22 cellular contexts compared by ENCODE assay signal in genomic region chr3:50972029-50972428, GRCh38.
A peak's percentile ranks its signal among the peaks of the same experiment; 100 is the strongest.
DNase-seq lines count a peak whose midpoint lies in the region; ATAC-seq and TF ChIP-seq lines count a peak whose summit lies in the region.
"Had no signal": no experiment of that assay in that cellular context is flagged by ENCODE, and none has a peak within 500 bp of the region (broad histone marks: within the 10 kb centered on the region; RNA-seq: fewer than 3 reads in every experiment).

No MANE protein-coding gene starts in this region.

- peak; percentile 5 for DNase-seq in AG20443 (ENCODE audit: low spot score)
- DNase-seq in HCT116 (ENCODE audit: low read depth, low spot score), result no peak
- DNase-seq in effector memory CD8-positive, alpha-beta T cell, result no peak
- no peak for DNase-seq in neuronal stem cell (ENCODE audit: low spot score)
- no peak for DNase-seq in HFFc6
- no peak for DNase-seq in NCI-H510A treated with DMSO at 0.1 percent for 48 hours (lab: John Stamatoyannopoulos, UW)
- DNase-seq in foreskin fibroblast, result no peak
- DNase-seq: activated CD4-positive, CD25-positive, alpha-beta regulatory T cell treated with anti-CD3 and anti-CD28 coated beads, Interleukin-2, amount 50 U/mL, for 72 hours; activated CD8-positive, alpha-beta memory T cell treated with anti-CD3 and anti-CD28 coated beads, Interleukin-2, amount 50 U/mL, for 48 hours; NCI-H2171; uterus had no signal

- POLR2A ChIA-PET in HCT116 (lab: Charles Lee), result no interaction called here

- H3K27ac Mint-ChIP-seq in effector memory CD8-positive, alpha-beta T cell, result peak overlapping the region in 1 of 2 donors; percentile 10
- no peak overlapping the region for H3K27ac Mint-ChIP-seq in HFFc6
- H3K27ac Mint-ChIP-seq: activated CD4-positive, alpha-beta memory T cell treated with anti-CD3 and anti-CD28 coated beads for 36 hours; activated naive CD4-positive, alpha-beta T cell treated with anti-CD3 and anti-CD28 coated beads, Interleukin-2, amount 10 ng/mL, durations not matched to agents 7 days and 5 days; activated T-helper 17 cell treated with anti-CD3 and anti-CD28 coated beads, Interleukin-2, amount 50 U/mL, for 72 hours; B cell had no signal

- intact Hi-C loops in HCT116 (cut with micrococcal nuclease), result loop anchor here (5.0 kb wide), 1 partner anchor 415 kb away; the partner anchor contains the start of gene MANF

- H3K27ac ChIP-seq in HCT116 (ENCODE audit: low read depth, low read length) (no peak overlapping the region), neuronal stem cell (replicated peaks; ENCODE audit: low read length) (no peak overlapping the region)
- H3K27ac ChIP-seq: colonic mucosa, hepatocyte, pancreas, uterus had no signal

- CTCF ChIA-PET in HCT116 (lab: Charles Lee), result interaction anchor here (0.7 to 2.1 kb wide), 8 partner anchors 8 to 515 kb away, joined by 3 to 13 read pairs (median 4); no protein-coding TSS in a partner anchor

- H3K9me3 Mint-ChIP-seq in effector memory CD8-positive, alpha-beta T cell, result no peaks in the 10 kb centered on the region
- no peaks in the 10 kb centered on the region for H3K9me3 Mint-ChIP-seq in HFFc6
- H3K9me3 Mint-ChIP-seq: activated T-helper 17 cell treated with anti-CD3 and anti-CD28 coated beads, Interleukin-2, amount 50 U/mL, for 72 hours; CD8-positive, alpha-beta T cell had no signal

- no peak overlapping the region for H2BK5ac ChIP-seq in neuronal stem cell (ENCODE audit: low read length)

- no peaks in the 10 kb centered on the region for H3K79me1 ChIP-seq in neuronal stem cell (ENCODE audit: low read depth, low read length)

- WGBS in neuronal stem cell (ENCODE audit: extremely low coverage in 2 of 2, insufficient read length in 2 of 2, insufficient replicate concordance in 1 of 2), 2 donors, result no CpG with 5 or more reads among the region's 2 CpGs

- H3K9ac ChIP-seq in HCT116 (ENCODE audit: low read length) (no peak overlapping the region), neuronal stem cell (ENCODE audit: low read depth, low read length, poor library complexity) (no peak overlapping the region)

- no peaks in the 10 kb centered on the region for H3K27me3 Mint-ChIP-seq in effector memory CD8-positive, alpha-beta T cell
- peaks cover 1% of the 10 kb centered on the region; the same call in 1 of the 2 replicates for H3K27me3 Mint-ChIP-seq in HFFc6 (ENCODE audit: insufficient read depth)
- H3K27me3 Mint-ChIP-seq: activated CD4-positive, alpha-beta memory T cell treated with anti-CD3 and anti-CD28 coated beads for 36 hours; activated T-helper 17 cell treated with anti-CD3 and anti-CD28 coated beads, Interleukin-2, amount 50 U/mL, for 72 hours had no signal

- H3K4me1 ChIP-seq in HCT116 (ENCODE audit: control insufficient read depth in 1 of 2, insufficient read depth in 2 of 2, low read length in 2 of 2) (peaks cover 0 to 3% of the 10 kb centered on the region in 2 experiments; a peak in 1 of 4 replicates), neuronal stem cell (ENCODE audit: control insufficient read depth in 2 of 2, insufficient read depth in 1 of 2, low read depth in 1 of 2, low read length in 2 of 2) (no peaks in the 10 kb centered on the region)
- H3K4me1 ChIP-seq: colonic mucosa, HAP-1, pancreas, uterus had no signal

- peak overlapping the region; percentile 40 to 46 for H3K4me3 Mint-ChIP-seq in effector memory CD8-positive, alpha-beta T cell
- H3K4me3 Mint-ChIP-seq in HFFc6, result no peak overlapping the region
- H3K4me3 Mint-ChIP-seq: activated CD4-positive, alpha-beta memory T cell treated with anti-CD3 and anti-CD28 coated beads for 36 hours; activated naive CD4-positive, alpha-beta T cell treated with anti-CD3 and anti-CD28 coated beads, Interleukin-2, amount 10 ng/mL, durations not matched to agents 7 days and 5 days; activated T-helper 17 cell treated with anti-CD3 and anti-CD28 coated beads, Interleukin-2, amount 50 U/mL, for 72 hours; B cell; CD8-positive, alpha-beta T cell; neural crest cell had no signal

- no peaks in the 10 kb centered on the region for H3K36me3 ChIP-seq in HCT116 (ENCODE audit: control insufficient read depth in 1 of 2, insufficient read depth in 2 of 2, low read length in 2 of 2)
- H3K36me3 ChIP-seq in neuronal stem cell (replicated peaks in 1 of 2; ENCODE audit: control insufficient read depth in 2 of 2, insufficient read depth in 2 of 2, low read length in 2 of 2), result no peaks in the 10 kb centered on the region
- H3K36me3 ChIP-seq: colonic mucosa, HAP-1, pancreas, uterus had no signal

- H3K27me3 ChIP-seq in HCT116 (ENCODE audit: insufficient read depth, low read length) (no peaks in the 10 kb centered on the region), neuronal stem cell (ENCODE audit: control insufficient read depth in 3 of 3, insufficient read depth in 3 of 3, low read depth in 1 of 3, low read length in 3 of 3) (no peaks in the 10 kb centered on the region)
- H3K27me3 ChIP-seq: colonic mucosa, hepatocyte, pancreas, uterus had no signal

- peak overlapping the region; percentile 2 for H2BK15ac ChIP-seq in neuronal stem cell (ENCODE audit: low read length)

- H3K4me1 Mint-ChIP-seq in effector memory CD8-positive, alpha-beta T cell (ENCODE audit: low read depth in 2 of 2), result peaks cover 11 to 12% of the 10 kb centered on the region in 2 donors
- no peaks in the 10 kb centered on the region for H3K4me1 Mint-ChIP-seq in HFFc6 (ENCODE audit: low read depth)
- H3K4me1 Mint-ChIP-seq: activated T-helper 17 cell treated with anti-CD3 and anti-CD28 coated beads, Interleukin-2, amount 50 U/mL, for 72 hours; B cell had no signal

- ATAC-seq in HCT116, result peak; percentile 26; the same call in 1 of the 2 replicates
- peak; percentile 24 for ATAC-seq in effector memory CD8-positive, alpha-beta T cell (replicated peaks)
- no peak for ATAC-seq in GM18519 (IDR thresholded peaks at IDR 0.05; ENCODE audit: low FRiP score, unreplicated experiment)

- no peak overlapping the region for H3K4me3 ChIP-seq in HCT116 (replicated peaks in 1 of 2; ENCODE audit: low read depth in 1 of 2, low read length in 2 of 2)
- H3K4me3 ChIP-seq in neuronal stem cell (ENCODE audit: low read length in 2 of 2), result peak overlapping the region in 1 of 2 donors; percentile 7
- no peak overlapping the region for H3K4me3 ChIP-seq in foreskin fibroblast (ENCODE audit: low read depth in 1 of 2, low read length in 2 of 2)
- H3K4me3 ChIP-seq: colonic mucosa, HAP-1, hepatocyte, pancreas, uterus had no signal

- H3K14ac ChIP-seq in neuronal stem cell (ENCODE audit: low read length), result no peak overlapping the region

- H3K36me3 Mint-ChIP-seq in effector memory CD8-positive, alpha-beta T cell (ENCODE audit: insufficient read depth), result no peaks in the 10 kb centered on the region
- H3K36me3 Mint-ChIP-seq in HFFc6 (ENCODE audit: low read depth), result no peaks in the 10 kb centered on the region
- H3K36me3 Mint-ChIP-seq: activated naive CD4-positive, alpha-beta T cell treated with anti-CD3 and anti-CD28 coated beads, Interleukin-2, amount 10 ng/mL, durations not matched to agents 7 days and 5 days; CD8-positive, alpha-beta T cell had no signal

- H4K91ac ChIP-seq in neuronal stem cell (ENCODE audit: low read depth, low read length, poor library complexity), result no peak overlapping the region

- no peak overlapping the region for H3K23ac ChIP-seq in neuronal stem cell (ENCODE audit: low read depth, low read length, poor library complexity)

- H3K9me2 ChIP-seq in HCT116 (ENCODE audit: insufficient read depth), result no peaks in the 10 kb centered on the region

- H3K9me3 ChIP-seq in HCT116 (ENCODE audit: control insufficient read depth in 1 of 2, insufficient read depth in 1 of 2, low read depth in 1 of 2, low read length in 2 of 2) (no peaks in the 10 kb centered on the region), neuronal stem cell (replicated peaks in 1 of 2; ENCODE audit: control insufficient read depth in 2 of 2, insufficient read depth in 1 of 2, low read depth in 1 of 2, low read length in 2 of 2) (peaks cover 0 to 5% of the 10 kb centered on the region in 2 donors)
- H3K9me3 ChIP-seq: colonic mucosa, HAP-1, pancreas had no signal

- BruUV-seq in HCT116 (replicated peaks; lab: Mats Ljungman, UMichigan), result no TSS peak

- H2AFZ ChIP-seq in HCT116 (ENCODE audit: low read depth, low read length, poor library complexity, severe bottlenecking), result no peak overlapping the region
- no peak overlapping the region for H2AFZ ChIP-seq in neuronal stem cell (ENCODE audit: low read length)
- H2AFZ ChIP-seq: hepatocyte had no signal

- H2BK120ac ChIP-seq in neuronal stem cell (ENCODE audit: low read depth, low read length), result no peak overlapping the region

- no peaks in the 10 kb centered on the region for H4K20me1 ChIP-seq in HCT116 (ENCODE audit: insufficient read depth)

- no peak for TF ChIP-seq POLR2A in HCT116 (IDR thresholded peaks at IDR 0.05; ENCODE audit: borderline replicate concordance, extremely low read depth, insufficient read depth, insufficient read length)

- no peak overlapping the region for H4K8ac ChIP-seq in neuronal stem cell (ENCODE audit: low read depth, low read length)

- peak overlapping the region; percentile 6 for H3K18ac ChIP-seq in neuronal stem cell (ENCODE audit: low read length)

- no peak overlapping the region for H2AK5ac ChIP-seq in neuronal stem cell (ENCODE audit: low read depth, low read length)

- H3K4ac ChIP-seq in neuronal stem cell (ENCODE audit: low read length), result no peak overlapping the region

- no peak overlapping the region for H2BK12ac ChIP-seq in neuronal stem cell (ENCODE audit: low read length)

- no peaks in the 10 kb centered on the region for H3K79me2 ChIP-seq in HCT116 (ENCODE audit: insufficient read depth, low read length)
- H3K79me2 ChIP-seq: hepatocyte had no signal

- RAD21 ChIA-PET in HCT116 (lab: Charles Lee; ENCODE audit: low non-redundant PET in 1 of 2, low total read pairs in 2 of 2, uncharacterized antibody in 2 of 2, unreplicated experiment in 2 of 2), result no interaction called here

- TF ChIP-seq RAD21 in HCT116 (IDR thresholded peaks at IDR 0.05; ENCODE audit: low read depth), result no peak

- H3K4me2 ChIP-seq in HCT116 (ENCODE audit: low read length), result no peak overlapping the region
- H3K4me2 ChIP-seq in neuronal stem cell (ENCODE audit: insufficient read depth, low read length, poor library complexity, severe bottlenecking), result no peak overlapping the region
- H3K4me2 ChIP-seq: hepatocyte had no signal

- TF ChIP-seq CTCF in HCT116 (IDR thresholded peaks at IDR 0.05 in 2 of 3, conservative IDR thresholded peaks at IDR 0.05 in 1 of 3; ENCODE audit: borderline replicate concordance in 1 of 3, insufficient read depth in 1 of 3, low read depth in 2 of 3, low read length in 2 of 3), result no peak
- no peak for TF ChIP-seq CTCF in HFFc6 (IDR thresholded peaks at IDR 0.05)
- TF ChIP-seq CTCF in foreskin fibroblast (IDR thresholded peaks at IDR 0.05; ENCODE audit: low read depth, low read length), result no peak

TF ChIP-seq in HCT116, 20 proteins besides CTCF, POLR2A, EP300 and RAD21:
- no peak for TF ChIP-seq SP1 (IDR thresholded peaks at IDR 0.05; ENCODE audit: low read depth)
